In genomic region chr17:79022507-79022991, GRCh38 we compare ENCODE assay signal across 16 cellular contexts. TPM values are rescaled to one million over a fixed set of nuclear protein-coding genes. Genes with fewer than 3 reads are reported as not detected.
DNase-seq lines count a peak whose midpoint lies in the region; ATAC-seq and TF ChIP-seq lines count a peak whose summit lies in the region.
"Had no signal": no experiment of that assay in that cellular context is flagged by ENCODE, and none has a peak within 500 bp of the region (broad histone marks: within the 10 kb centered on the region; RNA-seq: fewer than 3 reads in every experiment).

No MANE protein-coding gene starts in this region.

- no peak overlapping the region for H3K27ac Mint-ChIP-seq in neural crest cell (ENCODE audit: unreplicated experiment)
- H3K27ac Mint-ChIP-seq: activated T-helper 17 cell treated with anti-CD3 and anti-CD28 coated beads, Interleukin-2, amount 50 U/mL, for 72 hours; nephron progenitor cell had no signal

- peak; percentile 41 to 74 (median 60) for ATAC-seq in heart left ventricle
- no peak for ATAC-seq in HG03045 (IDR thresholded peaks at IDR 0.05; ENCODE audit: unreplicated experiment)
- ATAC-seq in HG02571 (IDR thresholded peaks at IDR 0.05; ENCODE audit: unreplicated experiment) = no peak
- ATAC-seq: activated T-helper 17 cell treated with anti-CD3 and anti-CD28 coated beads, Interleukin-2, amount 50 U/mL, for 72 hours had no signal

- no peak overlapping the region for H2AFZ ChIP-seq in smooth muscle cell (ENCODE audit: low read depth)

- H3K9me3 Mint-ChIP-seq in neural crest cell = peaks cover 2% of the 10 kb centered on the region
- H3K9me3 Mint-ChIP-seq: activated T-helper 17 cell treated with anti-CD3 and anti-CD28 coated beads, Interleukin-2, amount 50 U/mL, for 72 hours; nephron progenitor cell had no signal

- intact Hi-C loops in ascending aorta (cut with DNase I) = loop anchor here (5.0 to 10.0 kb wide), 2 partner anchors 85 to 282 kb away; no protein-coding TSS in a partner anchor
- intact Hi-C loops in heart left ventricle (cut with DNase I) = loop anchor here in 4 of 10 donors (5.0 to 10.0 kb wide), 4 partner anchors 55 to 372 kb away; no protein-coding TSS in a partner anchor
- intact Hi-C loops in tibial artery (cut with DNase I; ENCODE audit: low total_unique reads) = no loop called here

- H3K36me3 Mint-ChIP-seq in neural crest cell (ENCODE audit: low read depth) = no peaks in the 10 kb centered on the region

- H3K4me1 Mint-ChIP-seq in neural crest cell = peaks cover 21% of the 10 kb centered on the region
- H3K4me1 Mint-ChIP-seq: activated T-helper 17 cell treated with anti-CD3 and anti-CD28 coated beads, Interleukin-2, amount 50 U/mL, for 72 hours had no signal

- no peaks in the 10 kb centered on the region for H3F3A ChIP-seq in smooth muscle cell (ENCODE audit: low read depth)

- peak in 1 of 2 donors; percentile 32 for TF ChIP-seq POLR2A in heart left ventricle (IDR thresholded peaks at IDR 0.05)

- H3K36me3 ChIP-seq in ascending aorta (no peaks in the 10 kb centered on the region), heart left ventricle (no peaks in the 10 kb centered on the region), tibial artery (no peaks in the 10 kb centered on the region), smooth muscle cell (ENCODE audit: low read depth) (no peaks in the 10 kb centered on the region)
- H3K36me3 ChIP-seq: transverse colon had no signal

- no peaks in the 10 kb centered on the region for H3K27me3 ChIP-seq in ascending aorta
- H3K27me3 ChIP-seq in heart left ventricle = peaks cover 0 to 34% (median 0%) of the 10 kb centered on the region in 9 donors
- no peaks in the 10 kb centered on the region for H3K27me3 ChIP-seq in tibial artery
- H3K27me3 ChIP-seq in smooth muscle cell (ENCODE audit: low read depth) = no peaks in the 10 kb centered on the region
- H3K27me3 ChIP-seq: transverse colon had no signal

- TF ChIP-seq CTCF in ascending aorta (IDR thresholded peaks at IDR 0.05) (no peak), heart left ventricle (IDR thresholded peaks at IDR 0.05) (no peak), neural crest cell (conservative IDR thresholded peaks at IDR 0.05) (no peak), tibial artery (IDR thresholded peaks at IDR 0.05) (no peak), smooth muscle cell (IDR thresholded peaks at IDR 0.05; ENCODE audit: borderline replicate concordance, insufficient read depth, poor library complexity, severe bottlenecking) (no peak)

- H3K4me3 ChIP-seq in ascending aorta = peak overlapping the region in 1 of 2 donors; percentile 93
- H3K4me3 ChIP-seq in heart left ventricle = peak overlapping the region in 4 of 12 donors; percentile 15 to 85 (median 83)
- H3K4me3 ChIP-seq in tibial artery = peak overlapping the region; percentile 85 to 91
- no peak overlapping the region for H3K4me3 ChIP-seq in smooth muscle cell
- H3K4me3 ChIP-seq: transverse colon had no signal

- H3K4me1 ChIP-seq in ascending aorta = peaks cover 34 to 74% of the 10 kb centered on the region in 2 donors
- peaks cover 4 to 80% (median 72%) of the 10 kb centered on the region in 12 donors for H3K4me1 ChIP-seq in heart left ventricle
- peaks cover 7 to 69% (median 62%) of the 10 kb centered on the region in 4 donors for H3K4me1 ChIP-seq in tibial artery
- peaks cover 16% of the 10 kb centered on the region for H3K4me1 ChIP-seq in smooth muscle cell (ENCODE audit: low read depth)

- peaks cover 85% of the 10 kb centered on the region for H3K27me3 Mint-ChIP-seq in neural crest cell (ENCODE audit: low read depth)

- no peak overlapping the region for H3K4me2 ChIP-seq in smooth muscle cell

- H3K9me3 ChIP-seq in ascending aorta (no peaks in the 10 kb centered on the region), heart left ventricle (no peaks in the 10 kb centered on the region), tibial artery (no peaks in the 10 kb centered on the region), smooth muscle cell (replicated peaks; ENCODE audit: low read depth) (no peaks in the 10 kb centered on the region)
- H3K9me3 ChIP-seq: transverse colon had no signal

- WGBS in heart left ventricle, 4 donors = 23 to 46% (median 36%) methylated on average over 9 of the region's 9 CpGs
- 68% methylated on average over 9 of the region's 9 CpGs for WGBS in smooth muscle cell (ENCODE audit: low lambda C conversion rate)

- H4K20me1 ChIP-seq in smooth muscle cell (ENCODE audit: low read depth) = no peaks in the 10 kb centered on the region

- no peak overlapping the region for H3K9ac ChIP-seq in smooth muscle cell (ENCODE audit: low read depth)

- peak overlapping the region; percentile 84 for H3K4me3 Mint-ChIP-seq in neural crest cell

- DNase-seq in ascending aorta (ENCODE audit: low spot score in 2 of 2) (peak in 1 of 2 donors; percentile 90), heart left ventricle (peak; percentile 68 to 92 (median 68)), neural crest cell (ENCODE audit: low read depth, low spot score) (no peak), tibial artery (peak; percentile 84 to 96), smooth muscle cell (lab: John Stamatoyannopoulos, UW; ENCODE audit: unreplicated experiment) (no peak), HPDE6-E6E7 (ENCODE audit: extremely low spot score) (no peak)
- DNase-seq: activated CD4-positive, alpha-beta T cell treated with anti-CD3 and anti-CD28 coated beads, Interleukin-2, amount 50 U/mL, for 48 hours; effector CD4-positive, alpha-beta T cell; NCI-H2081; NCI-H82; nephron progenitor cell; stimulated activated CD4-positive, alpha-beta T cell treated with anti-CD3 and anti-CD28 coated beads, Interleukin-12 subunit alpha, Interleukin-12 subunit beta, amount 100 ng/mL, for 4 hours had no signal

- H3K79me2 ChIP-seq in smooth muscle cell (ENCODE audit: low read depth) = no peaks in the 10 kb centered on the region

- H3K27ac ChIP-seq in ascending aorta (peak overlapping the region; percentile 86 to 89), heart left ventricle (peak overlapping the region; percentile 55 to 98 (median 90)), tibial artery (peak overlapping the region; percentile 96), smooth muscle cell (ENCODE audit: low read depth) (no peak overlapping the region)

RNA-seq across cellular contexts. Expression of gene C1QTNF1, which starts 1.4 kb away (rescaled TPM):
- total RNA-seq in ascending aorta = 435 TPM
- total RNA-seq in heart left ventricle = 100 to 1,000 TPM in 4 of 9 donors, 10 to 100 TPM in 5; 37.0 to 406 (median 66.2) TPM
- 100 to 1,000 TPM in 1 of 2 donors, 10 to 100 TPM in 1; 85.5 to 189 TPM for polyA plus RNA-seq in heart left ventricle
- 0.89 and 1.0 TPM in 2 replicates for total RNA-seq in neural crest cell
- total RNA-seq in smooth muscle cell = 5.1 and 5.7 TPM in 2 replicates
- polyA plus RNA-seq in smooth muscle cell = 9.4 and 10.0 TPM in 2 replicates
- total RNA-seq: activated T-helper 17 cell treated with anti-CD3 and anti-CD28 coated beads, Interleukin-2, amount 50 U/mL, for 72 hours had no signal

RNA-seq across cellular contexts. Expression of gene CANT1, which starts 13.0 kb away (rescaled TPM):
- total RNA-seq in ascending aorta (67.2 TPM), heart left ventricle (10 to 100 TPM; 20.4 to 43.7 (median 24.1) TPM), neural crest cell (62.1 and 63.8 TPM in 2 replicates), smooth muscle cell (41.9 and 42.1 TPM in 2 replicates)
- polyA plus RNA-seq in heart left ventricle (10 to 100 TPM in 1 of 2 donors, 1 to 10 TPM in 1; 5.1 to 46.2 TPM), smooth muscle cell (36.5 and 38.3 TPM in 2 replicates)

RNA-seq across cellular contexts. Expression of gene LGALS3BP, which starts 42.8 kb away (rescaled TPM):
- total RNA-seq in ascending aorta (365 TPM), heart left ventricle (1,000 to 10,000 TPM in 1 of 9 donors, 100 to 1,000 TPM in 8; 250 to 1,343 (median 688) TPM), neural crest cell (21.7 and 24.3 TPM in 2 replicates), smooth muscle cell (55.7 and 66.5 TPM in 2 replicates)
- polyA plus RNA-seq in heart left ventricle (100 to 1,000 TPM; 178 to 363 TPM), smooth muscle cell (110 and 151 TPM in 2 replicates)

RNA-seq across cellular contexts. Expression of gene ENGASE, which starts 52.1 kb away (rescaled TPM):
- total RNA-seq in ascending aorta (13.2 TPM), heart left ventricle (10 to 100 TPM in 8 of 9 donors, 1 to 10 TPM in 1; 6.2 to 42.0 (median 25.5) TPM), neural crest cell (50.9 and 52.6 TPM in 2 replicates), smooth muscle cell (3.8 and 7.8 TPM in 2 replicates)
- polyA plus RNA-seq in heart left ventricle (10 to 100 TPM in 1 of 2 donors, 1 to 10 TPM in 1; 9.9 to 21.9 TPM), smooth muscle cell (9.6 and 11.2 TPM in 2 replicates)

Comparison
In these comparisons a context has a peak if more than half of its experiments do, and no peak if none do; other contexts are left out.
1. DNase-seq: peak in heart left ventricle (5 of 5) and tibial artery (2 of 2); none in neural crest cell (single experiment), smooth muscle cell (single experiment) and HPDE6-E6E7 (single experiment).
2. ATAC-seq: peak in heart left ventricle (4 of 4); none in HG03045 (single experiment) and HG02571 (single experiment).